In genomic region chr20:10594286-10594868, GRCh38 we compare ENCODE assay signal across 19 cellular contexts.
A peak's percentile ranks its signal among the peaks of the same experiment; 100 is the strongest.
DNase-seq lines count a peak whose midpoint lies in the region; ATAC-seq, FAIRE-seq and TF ChIP-seq lines count a peak whose summit lies in the region.
"Had no signal": no experiment of that assay in that cellular context is flagged by ENCODE, and none has a peak within 500 bp of the region (broad histone marks: within the 10 kb centered on the region; RNA-seq: fewer than 3 reads in every experiment).

No MANE protein-coding gene starts in this region.

- no peaks in the 10 kb centered on the region for H3K27me3 Mint-ChIP-seq in activated naive CD8-positive, alpha-beta T cell treated with anti-CD3 and anti-CD28 coated beads for 36 hours
- H3K27me3 Mint-ChIP-seq: activated B cell treated with CpG ODN at 0.5 μM for 24 hours, B cell, T-helper 17 cell had no signal

- no peak overlapping the region for H3K27ac Mint-ChIP-seq in activated naive CD8-positive, alpha-beta T cell treated with anti-CD3 and anti-CD28 coated beads for 36 hours
- H3K27ac Mint-ChIP-seq: activated B cell treated with CpG ODN at 0.5 μM for 24 hours; activated T-helper 1 cell treated with anti-CD3 and anti-CD28 coated beads, Interleukin-12 subunit alpha, Interleukin-12 subunit beta, Interleukin-2, Interleukin-4 antibody, amounts not matched to agents 30 ng/mL and 10 ng/mL and 1 ng/mL, durations not matched to agents 14 hours and 24 hours and 36 hours; B cell; T-helper 17 cell had no signal

- no peak overlapping the region for H3K4me3 Mint-ChIP-seq in activated naive CD8-positive, alpha-beta T cell treated with anti-CD3 and anti-CD28 coated beads for 36 hours
- H3K4me3 Mint-ChIP-seq: activated B cell treated with CpG ODN at 0.5 μM for 24 hours; activated T-helper 1 cell treated with anti-CD3 and anti-CD28 coated beads, Interleukin-12 subunit alpha, Interleukin-12 subunit beta, Interleukin-2, Interleukin-4 antibody, amounts not matched to agents 30 ng/mL and 10 ng/mL and 1 ng/mL, durations not matched to agents 14 hours and 24 hours and 36 hours; B cell; T-helper 17 cell had no signal

- H3K27ac ChIP-seq in tibial artery, result peak overlapping the region; percentile 79 to 85
- H3K27ac ChIP-seq: HL-60 had no signal

- ATAC-seq in HG02588 (IDR thresholded peaks at IDR 0.05; ENCODE audit: unreplicated experiment), result no peak
- ATAC-seq: left colon, T-helper 17 cell had no signal

- TF ChIP-seq CTCF in bronchial epithelial cell (IDR thresholded peaks at IDR 0.05; ENCODE audit: insufficient read depth, low read length, severe bottlenecking), result no peak
- TF ChIP-seq CTCF in tibial artery (IDR thresholded peaks at IDR 0.05), result no peak

- peaks cover 5% of the 10 kb centered on the region for H3K4me1 Mint-ChIP-seq in activated naive CD8-positive, alpha-beta T cell treated with anti-CD3 and anti-CD28 coated beads for 36 hours
- H3K4me1 Mint-ChIP-seq: activated B cell treated with CpG ODN at 0.5 μM for 24 hours, B cell had no signal

- no peaks in the 10 kb centered on the region for H3K9me3 ChIP-seq in tibial artery

- H3K27me3 ChIP-seq in bronchial epithelial cell (ENCODE audit: control insufficient read depth, insufficient read depth, low read length) (no peaks in the 10 kb centered on the region), tibial artery (no peaks in the 10 kb centered on the region)

- H3K36me3 ChIP-seq in bronchial epithelial cell (ENCODE audit: control insufficient read depth, insufficient read depth, low read length) (no peaks in the 10 kb centered on the region), tibial artery (no peaks in the 10 kb centered on the region)

- H3K4me3 ChIP-seq in bronchial epithelial cell (ENCODE audit: low read depth, low read length) (no peak overlapping the region), tibial artery (no peak overlapping the region)

- DNase-seq in RCC 7860 (ENCODE audit: low spot score), result peak; percentile 19
- DNase-seq in bronchial epithelial cell (ENCODE audit: low read depth), result peak; percentile 74
- DNase-seq in myocyte (ENCODE audit: low read depth), result peak; percentile 91
- no peak for DNase-seq in tibial artery
- DNase-seq in glomerular visceral epithelial cell (ENCODE audit: extremely low spot score), result no peak
- DNase-seq in activated naive CD8-positive, alpha-beta T cell treated with anti-CD3 and anti-CD28 coated beads for 36 hours, result no peak
- DNase-seq: activated B cell treated with CpG ODN at 0.5 μM for 24 hours; cerebellar nuclear complex; foreskin melanocyte; left colon; NCI-H1105; NCI-H2171 treated with DMSO at 0.1 percent for 48 hours; stimulated activated CD4-positive, alpha-beta T cell treated with anti-CD3 and anti-CD28 coated beads, Interleukin-4, amount 100 ng/mL, for 1 hour; T-helper 17 cell had no signal

- intact Hi-C loops in tibial artery (cut with DNase I; ENCODE audit: low total_unique reads), result no loop called here

- peaks cover 3% of the 10 kb centered on the region for H3K36me3 Mint-ChIP-seq in activated naive CD8-positive, alpha-beta T cell treated with anti-CD3 and anti-CD28 coated beads for 36 hours

- no peaks in the 10 kb centered on the region for H3K9me3 Mint-ChIP-seq in activated naive CD8-positive, alpha-beta T cell treated with anti-CD3 and anti-CD28 coated beads for 36 hours
- H3K9me3 Mint-ChIP-seq: activated B cell treated with CpG ODN at 0.5 μM for 24 hours; activated T-helper 1 cell treated with anti-CD3 and anti-CD28 coated beads, Interleukin-12 subunit alpha, Interleukin-12 subunit beta, Interleukin-2, Interleukin-4 antibody, amounts not matched to agents 30 ng/mL and 10 ng/mL and 1 ng/mL, durations not matched to agents 14 hours and 24 hours and 36 hours had no signal

- no peak for FAIRE-seq in RCC 7860 (lab: Jason Lieb, UNC)
- no peak for FAIRE-seq in bronchial epithelial cell (lab: Jason Lieb, UNC)
- FAIRE-seq: H54 had no signal

- H3K4me1 ChIP-seq in tibial artery, result peaks cover 0 to 95% (median 41%) of the 10 kb centered on the region in 4 donors

Comparison
In these comparisons a context has a peak if more than half of its experiments do, and no peak if none do; other contexts are left out.
1. DNase-seq: peak in RCC 7860 (single experiment), bronchial epithelial cell (single experiment) and myocyte (single experiment); none in tibial artery (0 of 2), glomerular visceral epithelial cell (single experiment) and activated naive CD8-positive, alpha-beta T cell treated with anti-CD3 and anti-CD28 coated beads for 36 hours (single experiment).